In the genomic region with DNA sequence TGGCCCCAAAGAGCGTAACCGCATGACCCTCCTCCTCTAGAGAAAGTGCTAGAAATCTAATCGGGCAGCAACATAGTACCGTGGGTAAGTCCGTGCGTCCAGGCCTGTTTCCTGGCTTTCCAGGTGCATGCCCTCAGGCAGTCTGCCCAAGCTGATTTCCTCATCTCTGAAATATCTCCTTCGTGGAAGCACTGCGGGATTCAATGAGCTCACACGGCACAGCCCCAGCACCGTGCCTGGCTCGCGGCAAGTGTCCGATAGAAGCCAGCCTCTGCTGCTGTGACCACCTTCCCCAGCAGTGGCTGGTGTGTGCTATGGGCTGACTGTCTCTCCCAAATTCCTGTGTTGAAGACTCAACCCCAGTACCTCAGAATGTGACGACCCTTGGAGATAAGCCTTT, we compare ENCODE assay signal across 1 cellular context.
TF ChIP-seq lines count a peak whose summit lies in the region.

No MANE protein-coding gene starts in this region.

TF ChIP-seq in WTC11, 78 proteins besides CTCF, POLR2A, EP300 and RAD21:
- TF ChIP-seq, protein P1, sequence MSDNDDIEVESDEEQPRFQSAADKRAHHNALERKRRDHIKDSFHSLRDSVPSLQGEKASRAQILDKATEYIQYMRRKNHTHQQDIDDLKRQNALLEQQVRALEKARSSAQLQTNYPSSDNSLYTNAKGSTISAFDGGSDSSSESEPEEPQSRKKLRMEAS (CRISPR knock-in tag; IDR thresholded peaks at IDR 0.05): no peak
TF ChIP-seq in WTC11: peak in this region for 0.
